Comparison of ENCODE assay signal across 8 cellular contexts in the genomic region with DNA sequence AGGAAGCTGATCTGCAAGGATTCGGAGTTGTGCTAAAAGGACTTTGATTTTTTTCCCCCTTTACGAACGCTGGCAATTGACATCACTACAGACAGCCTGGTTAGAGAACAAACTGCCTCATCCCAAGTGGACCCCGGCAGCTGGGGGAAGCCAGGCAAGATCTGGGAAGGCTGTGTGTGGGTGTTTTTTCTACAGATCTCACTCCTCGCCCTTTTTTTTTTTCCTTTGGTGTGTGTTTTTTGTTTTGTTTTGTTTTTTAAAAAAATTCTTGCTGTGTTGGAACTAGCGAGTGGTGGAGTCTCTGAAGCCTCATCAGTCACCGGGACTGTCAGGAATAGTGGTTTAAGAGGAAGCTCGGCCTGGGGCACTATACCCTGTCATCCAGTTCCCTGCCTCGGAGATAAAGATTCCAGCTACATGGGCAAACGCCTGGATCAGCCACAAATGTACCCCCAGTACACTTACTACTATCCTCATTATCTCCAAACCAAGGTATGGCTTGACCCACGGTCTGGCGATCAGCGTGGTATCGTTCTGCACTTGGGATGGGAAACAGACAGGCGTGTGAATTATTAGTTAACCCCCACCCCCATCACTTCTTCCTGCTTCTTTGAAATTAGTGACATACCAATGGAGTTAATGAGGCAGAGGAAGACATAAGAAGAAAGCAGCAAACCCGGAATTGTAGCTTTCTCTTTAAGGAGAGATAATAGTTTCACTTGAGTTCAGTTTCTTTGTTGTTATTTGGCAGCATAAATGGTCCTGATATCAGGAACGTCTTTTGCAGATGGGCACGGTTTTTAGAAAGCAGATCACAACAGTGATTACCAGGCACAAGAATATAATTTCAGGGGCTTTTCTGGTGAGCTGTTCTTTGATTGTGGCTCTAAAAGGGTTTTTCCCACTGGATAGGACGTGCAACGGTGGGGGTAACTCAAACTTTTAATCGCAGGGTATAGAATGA. TPM values are rescaled to one million over a fixed set of nuclear protein-coding genes. Genes with fewer than 3 reads are reported as not detected.
DNase-seq lines count a peak whose midpoint lies in the region; TF ChIP-seq lines count a peak whose summit lies in the region.

No MANE protein-coding gene starts in this region.

- TF ChIP-seq CTCF in HFFc6 (IDR thresholded peaks at IDR 0.05) (no peak), PC-9 (conservative IDR thresholded peaks at IDR 0.05) (no peak)

- H3K27me3 ChIP-seq in PC-9 (ENCODE audit: insufficient read depth, low read depth) (no peaks in the 10 kb centered on the region), endocrine pancreas (ENCODE audit: control insufficient read depth, insufficient read depth, low read length) (peaks cover 4% of the 10 kb centered on the region), muscle layer of colon (ENCODE audit: control insufficient read depth in 1 of 2, insufficient read depth in 2 of 2, low read length in 2 of 2) (no peaks in the 10 kb centered on the region)

- peaks cover 52% of the 10 kb centered on the region for H3K4me1 Mint-ChIP-seq in HFFc6 (ENCODE audit: low read depth)

- peak overlapping the region; percentile 92 for H3K4me3 Mint-ChIP-seq in HFFc6

- BruUV-seq in PC-9 (replicated peaks; lab: Mats Ljungman, UMichigan): TSS peak; percentile 73

- peak overlapping the region; percentile 97 for H3K27ac Mint-ChIP-seq in HFFc6

- H3K9me3 Mint-ChIP-seq in HFFc6: no peaks in the 10 kb centered on the region

- H3K4me1 ChIP-seq in PC-9 (replicated peaks; ENCODE audit: insufficient read depth) (no peaks in the 10 kb centered on the region; the same call in 1 of the 2 replicates), endocrine pancreas (ENCODE audit: control insufficient read depth, insufficient read depth, low read length) (no peaks in the 10 kb centered on the region), muscle layer of colon (ENCODE audit: insufficient read depth, low read length) (peaks cover 11% of the 10 kb centered on the region)

- no peaks in the 10 kb centered on the region for H3K9me2 ChIP-seq in PC-9 (ENCODE audit: insufficient read depth)

- peak; percentile 29 for DNase-seq in DMS79 treated with DMSO at 0.1 percent for 48 hours (lab: John Stamatoyannopoulos, UW)
- DNase-seq in DMS79 (lab: John Stamatoyannopoulos, UW): no peak
- peak; percentile 41 for DNase-seq in HFFc6
- DNase-seq in PC-9: no peak
- no peak for DNase-seq in occipital lobe (lab: John Stamatoyannopoulos, UW)
- no peak for DNase-seq in NOMO-1 (lab: John Stamatoyannopoulos, UW; ENCODE audit: unreplicated experiment in 2 of 2)

- no peak overlapping the region for H3K9ac ChIP-seq in endocrine pancreas (ENCODE audit: control insufficient read depth, insufficient read depth, low read length)
- peak overlapping the region; percentile 63 for H3K9ac ChIP-seq in muscle layer of colon (ENCODE audit: low read length)

- POLR2A ChIA-PET in PC-9 (lab: Charles Lee; ENCODE audit: unreplicated experiment): interaction anchor here (0.7 kb wide), 1 partner anchor 1126 kb away, joined by 7 read pairs; no protein-coding TSS in a partner anchor

- H3K36me3 ChIP-seq in PC-9 (ENCODE audit: low read depth): no peaks in the 10 kb centered on the region
- no peaks in the 10 kb centered on the region for H3K36me3 ChIP-seq in endocrine pancreas (ENCODE audit: control insufficient read depth, insufficient read depth, low read length)
- H3K36me3 ChIP-seq in muscle layer of colon (ENCODE audit: insufficient read depth, low read length): no peaks in the 10 kb centered on the region

- CTCF ChIA-PET in PC-9 (lab: Charles Lee): interaction anchor here (0.6 kb wide), 1 partner anchor 149 kb away, joined by 7 read pairs; no protein-coding TSS in a partner anchor

- intact Hi-C loops in PC-9 (cut with micrococcal nuclease; ENCODE audit: unreplicated experiment): loop anchor here (2.0 kb wide), 2 partner anchors 413 to 483 kb away; no protein-coding TSS in a partner anchor

- H3K27me3 Mint-ChIP-seq in HFFc6 (ENCODE audit: insufficient read depth): peaks cover 4% of the 10 kb centered on the region

- no peaks in the 10 kb centered on the region for H3K79me2 ChIP-seq in PC-9 (ENCODE audit: low read depth)

- H3K4me3 ChIP-seq in PC-9: peak overlapping the region; percentile 43; the same call in 1 of the 2 replicates
- H3K4me3 ChIP-seq in endocrine pancreas (ENCODE audit: control insufficient read depth, insufficient read depth, low read length): peak overlapping the region; percentile 19
- H3K4me3 ChIP-seq in muscle layer of colon (ENCODE audit: low read depth in 1 of 2, low read length in 2 of 2): peak overlapping the region; percentile 79 to 81

- H3K9me3 ChIP-seq in PC-9 (ENCODE audit: insufficient read depth, low read depth) (no peaks in the 10 kb centered on the region), endocrine pancreas (ENCODE audit: control insufficient read depth, low read length) (no peaks in the 10 kb centered on the region), muscle layer of colon (ENCODE audit: low read length) (no peaks in the 10 kb centered on the region)

- H3K4me2 ChIP-seq in PC-9: peak overlapping the region; percentile 70

- H3K27ac ChIP-seq in PC-9: no peak overlapping the region
- peak overlapping the region; percentile 92 for H3K27ac ChIP-seq in muscle layer of colon (ENCODE audit: low read depth, low read length)

- H3K36me3 Mint-ChIP-seq in HFFc6 (ENCODE audit: low read depth): peaks cover 14% of the 10 kb centered on the region; the same call in 1 of the 2 replicates

- H4K20me1 ChIP-seq in PC-9 (ENCODE audit: insufficient read depth): no peaks in the 10 kb centered on the region

- peak overlapping the region; percentile 74; the same call in 1 of the 2 replicates for H2AFZ ChIP-seq in PC-9

- no peaks in the 10 kb centered on the region for H3F3A ChIP-seq in PC-9 (ENCODE audit: insufficient read depth, low read depth)

RNA-seq across cellular contexts. Expression of a gene that starts 0.7 kb away (rescaled TPM):
- total RNA-seq in HFFc6 (2021; fragmentation: NEBNext Ultra II Directional; extraction: Animal tissue kit (Norgen Biotek cat#: 25700)): 10 to 100 TPM; 22.8 to 46.9 (median 39.4) TPM
- total RNA-seq in PC-9 (2021): 3.5 and 3.9 TPM in 2 replicates
- 19.8 TPM for total RNA-seq in occipital lobe

Comparison
In these comparisons a context has a peak if more than half of its experiments do, and no peak if none do; other contexts are left out.
1. DNase-seq: peak in DMS79 treated with DMSO at 0.1 percent for 48 hours (single experiment) and HFFc6 (single experiment); none in DMS79 (single experiment), PC-9 (0 of 2), occipital lobe (single experiment) and NOMO-1 (0 of 2).
2. H3K4me3 ChIP-seq: peak in every context shown above with its lines; median percentile 80 in muscle layer of colon; 43 in PC-9; 19 in endocrine pancreas.